2 cellular contexts compared by ENCODE assay signal in genomic region chr12:122385171-122386041, GRCh38.
TF ChIP-seq lines count a peak whose summit lies in the region.

No MANE protein-coding gene starts in this region.

TF ChIP-seq in WTC11, 78 proteins besides CTCF, POLR2A, EP300 and RAD21 (continued from another document):
- TF ChIP-seq AFF4 (CRISPR knock-in tag; IDR thresholded peaks at IDR 0.05; ENCODE audit: borderline replicate concordance) (no peak), ZMAT4 (CRISPR knock-in tag; IDR thresholded peaks at IDR 0.05) (no peak), USF2 (CRISPR knock-in tag; IDR thresholded peaks at IDR 0.05) (no peak), ZNF281 (CRISPR knock-in tag; IDR thresholded peaks at IDR 0.05) (no peak), CBFB (CRISPR knock-in tag; IDR thresholded peaks at IDR 0.05; ENCODE audit: low read depth) (no peak), ZNF671 (CRISPR knock-in tag; IDR thresholded peaks at IDR 0.05) (no peak)

TF ChIP-seq in HEK293T, 16 proteins besides CTCF, POLR2A, EP300 and RAD21 (continued from another document):
- TF ChIP-seq FOXM1 (IDR thresholded peaks at IDR 0.05; ENCODE audit: borderline replicate concordance) = no peak
